16 cellular contexts compared by ENCODE assay signal in the genomic region with DNA sequence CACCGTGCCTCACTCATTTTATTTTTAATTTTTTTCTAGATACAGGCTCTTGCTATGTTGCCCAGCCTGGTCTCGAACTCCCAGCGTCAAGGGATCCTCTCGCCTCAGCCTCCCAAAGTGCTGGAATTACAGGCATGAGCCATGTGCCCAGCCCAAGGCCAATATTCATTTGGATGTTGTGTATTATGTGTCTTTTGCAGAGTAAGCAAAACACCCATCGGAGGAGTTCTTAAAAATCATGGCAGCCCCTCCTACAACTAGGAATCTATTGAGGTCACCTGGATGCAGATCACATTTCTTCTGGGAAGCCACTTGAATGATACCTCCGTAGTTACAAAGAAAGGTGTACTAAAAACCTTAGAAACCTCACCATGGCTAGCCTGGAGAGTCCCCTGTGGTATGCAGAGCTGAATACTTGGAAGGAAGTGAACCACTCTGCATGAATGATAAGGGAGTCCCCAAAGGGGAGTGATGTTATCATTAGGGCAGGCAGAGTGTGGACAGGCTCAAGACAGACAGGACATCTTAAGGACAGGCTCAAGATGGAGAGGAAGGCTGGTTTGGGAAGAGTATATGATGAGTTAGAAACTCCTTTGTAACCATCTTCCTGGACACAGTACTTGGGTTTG.
DNase-seq lines count a peak whose midpoint lies in the region; ATAC-seq, FAIRE-seq and TF ChIP-seq lines count a peak whose summit lies in the region.
"Had no signal": no experiment of that assay in that cellular context is flagged by ENCODE, and none has a peak within 500 bp of the region (broad histone marks: within the 10 kb centered on the region; RNA-seq: fewer than 3 reads in every experiment).

No MANE protein-coding gene starts in this region.

- H3K4me1 ChIP-seq in K562 (replicated peaks in 1 of 2; ENCODE audit: control insufficient read depth in 2 of 2, insufficient read depth in 2 of 2, low read length in 2 of 2) (no peaks in the 10 kb centered on the region), tibial nerve (peaks cover 0 to 10% (median 2%) of the 10 kb centered on the region in 4 donors)
- H3K4me1 ChIP-seq: uterus had no signal

- ATAC-seq in GM19452 (IDR thresholded peaks at IDR 0.05; ENCODE audit: unreplicated experiment) (peak; percentile 44), HG02938 (IDR thresholded peaks at IDR 0.05; ENCODE audit: unreplicated experiment) (peak; percentile 45), K562 (no peak)

- in situ Hi-C loops in GM13976 (cut with MboI; ENCODE audit: low sequenced_read_pairs, unreplicated experiment) (loop anchor here (10.0 kb wide), 1 partner anchor 731 kb away; no protein-coding TSS in a partner anchor), K562 (cut with MboI) (no loop called here)

- TF ChIP-seq RAD21 in K562 (CRISPR knock-in tag; conservative IDR thresholded peaks at IDR 0.05 in 1 of 2, IDR thresholded peaks at IDR 0.05 in 1 of 2): no peak

- peaks cover 16 to 18% of the 10 kb centered on the region in 2 experiments; a peak in 4 of 5 replicates for H3K27me3 ChIP-seq in K562 (ENCODE audit: control insufficient read depth in 2 of 2, insufficient read depth in 2 of 2, low read length in 2 of 2)
- H3K27me3 ChIP-seq in tibial nerve: no peaks in the 10 kb centered on the region
- H3K27me3 ChIP-seq in H7 (ENCODE audit: control insufficient read depth, insufficient read depth, low read length): no peaks in the 10 kb centered on the region
- H3K27me3 ChIP-seq: MG63, uterus had no signal

- POLR2A ChIA-PET in K562 (lab: Yijun Ruan, JAX): interaction anchor here (0.8 kb wide), 1 partner anchor 13 kb away, joined by 3 read pairs; no protein-coding TSS in a partner anchor

- BruUV-seq in K562 (replicated peaks; lab: Mats Ljungman, UMichigan): no TSS peak

- no peaks in the 10 kb centered on the region for H3K79me2 ChIP-seq in K562 (ENCODE audit: control insufficient read depth, insufficient read depth, low read length)

- CTCF ChIA-PET in K562 (lab: Yijun Ruan, JAX; ENCODE audit: low intra/inter-chr PET ratio): no interaction called here

- H3K36me3 ChIP-seq in K562 (ENCODE audit: control insufficient read depth, insufficient read depth, low read length): no peaks in the 10 kb centered on the region
- no peaks in the 10 kb centered on the region for H3K36me3 ChIP-seq in tibial nerve
- no peaks in the 10 kb centered on the region for H3K36me3 ChIP-seq in H7 (replicated peaks; ENCODE audit: control insufficient read depth, insufficient read depth, low read length)
- H3K36me3 ChIP-seq: MG63, uterus had no signal

- H3K27ac ChIP-seq in K562 (ENCODE audit: extremely low read depth, low read depth, low read length) (no peak overlapping the region), tibial nerve (no peak overlapping the region)
- H3K27ac ChIP-seq: uterus had no signal

- no peaks in the 10 kb centered on the region for H3K9me3 ChIP-seq in K562 (replicated peaks; ENCODE audit: control insufficient read depth, insufficient read depth, low read depth, low read length)
- H3K9me3 ChIP-seq in tibial nerve: no peaks in the 10 kb centered on the region
- H3K9me3 ChIP-seq: MG63, uterus had no signal

- H3K4me3 ChIP-seq in K562 (no peak overlapping the region), tibial nerve (no peak overlapping the region), H7 (ENCODE audit: insufficient read depth, low read depth, low read length) (no peak overlapping the region)
- H3K4me3 ChIP-seq: MG63, uterus had no signal

- TF ChIP-seq CTCF in GM13976 (IDR thresholded peaks at IDR 0.05; ENCODE audit: borderline replicate concordance, control extremely low read depth, extremely low read depth, insufficient read depth, missing control alignments) (no peak), K562 (IDR thresholded peaks at IDR 0.05 in 2 of 3, conservative IDR thresholded peaks at IDR 0.05 in 1 of 3; ENCODE audit: insufficient read depth in 2 of 3, low read depth in 1 of 3, low read length in 3 of 3) (no peak), tibial nerve (IDR thresholded peaks at IDR 0.05) (no peak)

- H3K9me1 ChIP-seq in K562 (ENCODE audit: control insufficient read depth, insufficient read depth, low read length): no peaks in the 10 kb centered on the region

- H3K9ac ChIP-seq in K562 (ENCODE audit: insufficient read depth in 1 of 2, low read depth in 2 of 2, low read length in 2 of 2): no peak overlapping the region

- no peak overlapping the region for H2AFZ ChIP-seq in K562 (ENCODE audit: low read depth, low read length)

- TF ChIP-seq EP300 in K562 (IDR thresholded peaks at IDR 0.05; ENCODE audit: low read length) (no peak), tibial nerve (IDR thresholded peaks at IDR 0.05) (no peak)

- no peak for TF ChIP-seq POLR2A in K562 (conservative IDR thresholded peaks at IDR 0.05)
- TF ChIP-seq POLR2A in tibial nerve (IDR thresholded peaks at IDR 0.05): no peak

- FAIRE-seq in K562 (lab: Jason Lieb, UNC): no peak
- FAIRE-seq: H54, kidney had no signal

- peak; percentile 43 for DNase-seq in GM13976 (ENCODE audit: low spot score)
- DNase-seq in K562 (ENCODE audit: extremely low read depth in 1 of 4, low spot score in 3 of 4): no peak
- no peak for DNase-seq in tibial nerve (ENCODE audit: low spot score in 2 of 2)
- no peak for DNase-seq in H7
- no peak for DNase-seq in COLO668 (lab: John Stamatoyannopoulos, UW; ENCODE audit: unreplicated experiment)
- no peak for DNase-seq in middle frontal gyrus (ENCODE audit: extremely low spot score, low spot score)
- DNase-seq: activated CD8-positive, alpha-beta memory T cell treated with anti-CD3 and anti-CD28 coated beads, Interleukin-2, amount 50 U/mL, for 4 hours; DMS153; kidney; MG63; NCI-H2029 treated with DMSO at 0.1 percent for 48 hours; stimulated activated CD4-positive, alpha-beta T cell treated with anti-CD3 and anti-CD28 coated beads, Interleukin-4, amount 100 ng/mL, for 24 hours; uterus had no signal

- no peak overlapping the region for H3K4me2 ChIP-seq in K562 (ENCODE audit: insufficient read depth, low read length)

- H4K20me1 ChIP-seq in K562 (replicated peaks; ENCODE audit: control insufficient read depth, insufficient read depth, low read length): no peaks in the 10 kb centered on the region

- 0% methylated on average over 6 of the region's 6 CpGs for WGBS in K562 (ENCODE audit: insufficient coverage, low coverage, missing lambda C conversion rate)
- WGBS in tibial nerve, 2 donors: 93 to 99% methylated on average over 6 of the region's 6 CpGs

- intact Hi-C loops in K562 (cut with micrococcal nuclease): loop anchor here (5.0 to 10.0 kb wide), 2 partner anchors 167 to 181 kb away; a partner anchor contains a TSS

TF ChIP-seq in K562, 482 proteins besides CTCF, POLR2A, EP300 and RAD21:
- TF ChIP-seq MAFG (tag; conservative IDR thresholded peaks at IDR 0.05) (peak; percentile 34; the same call in 1 of the 2 replicates), ZNF316 (IDR thresholded peaks at IDR 0.05) (0 out of 2 replicates have a peak, but pooled peaks have one; percentile 35), HDAC1 (IDR thresholded peaks at IDR 0.05) (no peak), IRF2 (CRISPR knock-in tag; IDR thresholded peaks at IDR 0.05) (no peak), POLR3G (IDR thresholded peaks at IDR 0.05; ENCODE audit: extremely low read depth, insufficient read length, insufficient replicate concordance) (no peak)
- TF ChIP-seq, protein P1, sequence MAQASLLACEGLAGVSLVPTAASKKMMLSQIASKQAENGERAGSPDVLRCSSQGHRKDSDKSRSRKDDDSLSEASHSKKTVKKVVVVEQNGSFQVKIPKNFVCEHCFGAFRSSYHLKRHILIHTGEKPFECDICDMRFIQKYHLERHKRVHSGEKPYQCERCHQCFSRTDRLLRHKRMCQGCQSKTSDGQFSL (CRISPR knock-in tag; IDR thresholded peaks at IDR 0.05): no peak
- TF ChIP-seq, protein P1 (tag; IDR thresholded peaks at IDR 0.05): no peak
